ENCODE assay signal across 24 cellular contexts in the genomic region with DNA sequence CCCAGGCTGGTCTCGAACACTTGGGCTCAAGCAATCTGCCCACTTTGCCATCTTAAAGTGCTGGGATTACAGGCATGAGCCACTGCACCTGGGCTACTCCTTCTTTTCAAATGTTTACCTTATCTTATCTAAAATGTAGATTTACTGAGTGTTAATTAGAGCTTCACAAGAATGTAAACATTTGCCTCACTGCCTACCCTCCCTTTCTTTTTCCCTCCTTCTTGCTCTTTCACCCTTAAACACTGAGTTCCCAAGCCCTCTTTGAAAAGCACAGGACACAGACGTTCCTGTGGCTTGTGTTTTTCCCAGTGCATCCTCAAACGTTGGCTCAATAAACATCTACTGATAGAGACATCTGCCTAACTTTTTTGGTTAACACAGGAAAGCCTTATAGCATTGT. TPM values are rescaled to one million over a fixed set of nuclear protein-coding genes. Genes with fewer than 3 reads are reported as not detected.
"Had no signal": no experiment of that assay in that cellular context is flagged by ENCODE, and none has a peak within 500 bp of the region (broad histone marks: within the 10 kb centered on the region; RNA-seq: fewer than 3 reads in every experiment).

No MANE protein-coding gene starts in this region.

- H3K9me3 ChIP-seq: colonic mucosa, prostate gland, thyroid gland had no signal

- H3K4me3 Mint-ChIP-seq: central memory CD8-positive, alpha-beta T cell; dendritic cell treated with granulocyte-macrophage colony-stimulating factor and Interleukin-4, amounts not matched to agents 40 ng/mL and 50 ng/mL, for 4 days; naive B cell; natural killer cell treated with Interleukin-12 subunit alpha and Interleukin-12 subunit beta and Interleukin-15 and Interleukin-18, amount 100 ng/mL, for 72 hours; neural progenitor cell; stimulated activated effector memory CD8-positive, alpha-beta T cell treated with anti-CD3 and anti-CD28 coated beads, Interleukin-12 subunit alpha, Interleukin-12 subunit beta, amount 100 ng/mL, for 72 hours had no signal

- ATAC-seq: left lobe of liver; natural killer cell treated with Interleukin-12 subunit alpha and Interleukin-12 subunit beta and Interleukin-15 and Interleukin-18, amount 100 ng/mL, for 72 hours; right cardiac atrium; stimulated activated effector memory CD8-positive, alpha-beta T cell treated with anti-CD3 and anti-CD28 coated beads, Interleukin-12 subunit alpha, Interleukin-12 subunit beta, amount 100 ng/mL, for 72 hours had no signal

- H3K27me3 ChIP-seq: colonic mucosa, esophagus squamous epithelium, neural progenitor cell, sigmoid colon, stomach, thyroid gland had no signal

- H3K36me3 ChIP-seq: colonic mucosa, esophagus squamous epithelium, neural progenitor cell, prostate gland, sigmoid colon, stomach, thyroid gland had no signal

- H3K4me1 ChIP-seq: colonic mucosa, neural progenitor cell, parathyroid adenoma, prostate gland, sigmoid colon had no signal

- H3K4me3 ChIP-seq: colonic mucosa, esophagus squamous epithelium, neural progenitor cell, prostate gland, sigmoid colon, stomach, thyroid gland had no signal

- H3K9ac ChIP-seq: neural progenitor cell, parathyroid adenoma had no signal

- H2AFZ ChIP-seq: neural progenitor cell, parathyroid adenoma had no signal

- H3K36me3 Mint-ChIP-seq: neural progenitor cell; stimulated activated effector memory CD8-positive, alpha-beta T cell treated with anti-CD3 and anti-CD28 coated beads, Interleukin-12 subunit alpha, Interleukin-12 subunit beta, amount 100 ng/mL, for 72 hours had no signal

- H3K27ac ChIP-seq: colonic mucosa, esophagus squamous epithelium, neural progenitor cell, parathyroid adenoma, prostate gland, sigmoid colon, stomach, thyroid gland had no signal

- DNase-seq: colonic mucosa; effector CD8-positive, alpha-beta T cell; esophagus squamous epithelium; naive B cell; right cardiac atrium; sigmoid colon; stimulated activated CD4-positive, alpha-beta T cell treated with anti-CD3 and anti-CD28 coated beads, Interleukin-2, amount 100 ng/mL, for 24 hours; stimulated activated CD4-positive, alpha-beta T cell treated with anti-CD3 and anti-CD28 coated beads, Interleukin-4, amount 100 ng/mL, for 24 hours; stimulated activated naive CD4-positive, alpha-beta T cell treated with Interleukin-2 at 50 U/mL for 16 hours; stomach; thyroid gland; trophoblast cell had no signal

- H3K27me3 Mint-ChIP-seq: dendritic cell treated with granulocyte-macrophage colony-stimulating factor and Interleukin-4, amounts not matched to agents 40 ng/mL and 50 ng/mL, for 4 days; natural killer cell treated with Interleukin-12 subunit alpha and Interleukin-12 subunit beta and Interleukin-15 and Interleukin-18, amount 100 ng/mL, for 72 hours had no signal

- H3K27ac Mint-ChIP-seq: dendritic cell treated with granulocyte-macrophage colony-stimulating factor and Interleukin-4, amounts not matched to agents 40 ng/mL and 50 ng/mL, for 4 days; naive B cell; natural killer cell treated with Interleukin-12 subunit alpha and Interleukin-12 subunit beta and Interleukin-15 and Interleukin-18, amount 100 ng/mL, for 72 hours; neural progenitor cell; stimulated activated effector memory CD8-positive, alpha-beta T cell treated with anti-CD3 and anti-CD28 coated beads, Interleukin-12 subunit alpha, Interleukin-12 subunit beta, amount 100 ng/mL, for 72 hours had no signal

- H3K4me1 Mint-ChIP-seq: central memory CD8-positive, alpha-beta T cell; naive B cell; neural progenitor cell; stimulated activated effector memory CD8-positive, alpha-beta T cell treated with anti-CD3 and anti-CD28 coated beads, Interleukin-12 subunit alpha, Interleukin-12 subunit beta, amount 100 ng/mL, for 72 hours had no signal

- H3K4me2 ChIP-seq: neural progenitor cell had no signal

RNA-seq across cellular contexts. Expression of gene CYSLTR2, which starts 32.7 kb away (rescaled TPM):
- total RNA-seq: chondrocyte, epithelial cell of proximal tubule, lung microvascular endothelial cell had no signal
- polyA plus RNA-seq: keratinocyte had no signal
